In the genomic region with DNA sequence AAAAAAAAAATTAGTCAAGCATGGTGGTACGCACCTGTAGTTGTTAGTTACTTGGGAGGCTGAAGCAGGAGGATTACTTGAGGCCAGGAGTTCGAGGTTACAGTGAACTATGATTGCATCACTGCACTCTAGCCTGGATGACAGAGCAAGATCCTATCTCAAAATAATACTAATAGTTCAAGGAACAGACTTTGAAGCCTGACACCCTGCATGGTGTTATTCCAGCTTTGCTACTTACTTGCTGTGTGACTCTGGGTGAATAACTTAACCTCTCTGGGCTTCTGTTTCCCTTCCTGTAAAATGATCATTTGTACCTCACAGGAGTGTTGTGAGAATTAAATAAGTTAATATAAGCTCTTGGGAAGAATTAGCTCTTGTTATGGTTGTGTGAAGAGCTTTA, we compare ENCODE assay signal across 1 cellular context.
TF ChIP-seq lines count a peak whose summit lies in the region.

No MANE protein-coding gene starts in this region.

TF ChIP-seq in K562, 482 proteins besides CTCF, POLR2A, EP300 and RAD21 (continued from another document and continues in another):
- TF ChIP-seq ELF1 (tag; IDR thresholded peaks at IDR 0.05) = no peak
- TF ChIP-seq, protein P1, sequence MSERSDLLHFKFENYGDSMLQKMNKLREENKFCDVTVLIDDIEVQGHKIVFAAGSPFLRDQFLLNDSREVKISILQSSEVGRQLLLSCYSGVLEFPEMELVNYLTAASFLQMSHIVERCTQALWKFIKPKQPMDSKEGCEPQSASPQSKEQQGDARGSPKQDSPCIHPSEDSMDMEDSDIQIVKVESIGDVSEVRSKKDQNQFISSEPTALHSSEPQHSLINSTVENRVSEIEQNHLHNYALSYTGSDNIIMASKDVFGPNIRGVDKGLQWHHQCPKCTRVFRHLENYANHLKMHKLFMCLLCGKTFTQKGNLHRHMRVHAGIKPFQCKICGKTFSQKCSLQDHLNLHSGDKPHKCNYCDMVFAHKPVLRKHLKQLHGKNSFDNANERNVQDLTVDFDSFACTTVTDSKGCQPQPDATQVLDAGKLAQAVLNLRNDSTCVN (CRISPR knock-in tag; IDR thresholded peaks at IDR 0.05) = no peak
- no peak for TF ChIP-seq FOXJ2 (tag; IDR thresholded peaks at IDR 0.05)
- no peak for TF ChIP-seq ZNF232 (CRISPR knock-in tag; IDR thresholded peaks at IDR 0.05)
- TF ChIP-seq, protein P2, sequence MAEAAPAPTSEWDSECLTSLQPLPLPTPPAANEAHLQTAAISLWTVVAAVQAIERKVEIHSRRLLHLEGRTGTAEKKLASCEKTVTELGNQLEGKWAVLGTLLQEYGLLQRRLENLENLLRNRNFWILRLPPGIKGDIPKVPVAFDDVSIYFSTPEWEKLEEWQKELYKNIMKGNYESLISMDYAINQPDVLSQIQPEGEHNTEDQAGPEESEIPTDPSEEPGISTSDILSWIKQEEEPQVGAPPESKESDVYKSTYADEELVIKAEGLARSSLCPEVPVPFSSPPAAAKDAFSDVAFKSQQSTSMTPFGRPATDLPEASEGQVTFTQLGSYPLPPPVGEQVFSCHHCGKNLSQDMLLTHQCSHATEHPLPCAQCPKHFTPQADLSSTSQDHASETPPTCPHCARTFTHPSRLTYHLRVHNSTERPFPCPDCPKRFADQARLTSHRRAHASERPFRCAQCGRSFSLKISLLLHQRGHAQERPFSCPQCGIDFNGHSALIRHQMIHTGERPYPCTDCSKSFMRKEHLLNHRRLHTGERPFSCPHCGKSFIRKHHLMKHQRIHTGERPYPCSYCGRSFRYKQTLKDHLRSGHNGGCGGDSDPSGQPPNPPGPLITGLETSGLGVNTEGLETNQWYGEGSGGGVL (CRISPR knock-in tag; IDR thresholded peaks at IDR 0.05) = no peak
- no peak for TF ChIP-seq ZZZ3 (IDR thresholded peaks at IDR 0.05)
- no peak for TF ChIP-seq MTA2 (IDR thresholded peaks at IDR 0.05; ENCODE audit: low read depth)
- no peak for TF ChIP-seq CBX3 (IDR thresholded peaks at IDR 0.05; ENCODE audit: borderline replicate concordance in 1 of 2, low read length in 2 of 2)
- TF ChIP-seq ZNF3 (CRISPR knock-in tag; IDR thresholded peaks at IDR 0.05) = no peak
- TF ChIP-seq, protein P3, sequence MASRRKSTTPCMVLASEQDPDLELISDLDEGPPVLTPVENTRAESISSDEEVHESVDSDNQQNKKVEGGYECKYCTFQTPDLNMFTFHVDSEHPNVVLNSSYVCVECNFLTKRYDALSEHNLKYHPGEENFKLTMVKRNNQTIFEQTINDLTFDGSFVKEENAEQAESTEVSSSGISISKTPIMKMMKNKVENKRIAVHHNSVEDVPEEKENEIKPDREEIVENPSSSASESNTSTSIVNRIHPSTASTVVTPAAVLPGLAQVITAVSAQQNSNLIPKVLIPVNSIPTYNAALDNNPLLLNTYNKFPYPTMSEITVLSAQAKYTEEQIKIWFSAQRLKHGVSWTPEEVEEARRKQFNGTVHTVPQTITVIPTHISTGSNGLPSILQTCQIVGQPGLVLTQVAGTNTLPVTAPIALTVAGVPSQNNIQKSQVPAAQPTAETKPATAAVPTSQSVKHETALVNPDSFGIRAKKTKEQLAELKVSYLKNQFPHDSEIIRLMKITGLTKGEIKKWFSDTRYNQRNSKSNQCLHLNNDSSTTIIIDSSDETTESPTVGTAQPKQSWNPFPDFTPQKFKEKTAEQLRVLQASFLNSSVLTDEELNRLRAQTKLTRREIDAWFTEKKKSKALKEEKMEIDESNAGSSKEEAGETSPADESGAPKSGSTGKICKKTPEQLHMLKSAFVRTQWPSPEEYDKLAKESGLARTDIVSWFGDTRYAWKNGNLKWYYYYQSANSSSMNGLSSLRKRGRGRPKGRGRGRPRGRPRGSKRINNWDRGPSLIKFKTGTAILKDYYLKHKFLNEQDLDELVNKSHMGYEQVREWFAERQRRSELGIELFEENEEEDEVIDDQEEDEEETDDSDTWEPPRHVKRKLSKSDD (conservative IDR thresholded peaks at IDR 0.05; ENCODE audit: low read length) = no peak
- 0 out of 2 replicates have a peak, but pooled peaks have one; percentile 19 for TF ChIP-seq NFE2 (IDR thresholded peaks at IDR 0.05; ENCODE audit: low read depth)
- TF ChIP-seq, protein P4, sequence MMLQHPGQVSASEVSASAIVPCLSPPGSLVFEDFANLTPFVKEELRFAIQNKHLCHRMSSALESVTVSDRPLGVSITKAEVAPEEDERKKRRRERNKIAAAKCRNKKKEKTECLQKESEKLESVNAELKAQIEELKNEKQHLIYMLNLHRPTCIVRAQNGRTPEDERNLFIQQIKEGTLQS (IDR thresholded peaks at IDR 0.05) = peak; percentile 78
- TF ChIP-seq, protein P4 (CRISPR knock-in tag; conservative IDR thresholded peaks at IDR 0.05) = no peak
- TF ChIP-seq, protein P5, sequence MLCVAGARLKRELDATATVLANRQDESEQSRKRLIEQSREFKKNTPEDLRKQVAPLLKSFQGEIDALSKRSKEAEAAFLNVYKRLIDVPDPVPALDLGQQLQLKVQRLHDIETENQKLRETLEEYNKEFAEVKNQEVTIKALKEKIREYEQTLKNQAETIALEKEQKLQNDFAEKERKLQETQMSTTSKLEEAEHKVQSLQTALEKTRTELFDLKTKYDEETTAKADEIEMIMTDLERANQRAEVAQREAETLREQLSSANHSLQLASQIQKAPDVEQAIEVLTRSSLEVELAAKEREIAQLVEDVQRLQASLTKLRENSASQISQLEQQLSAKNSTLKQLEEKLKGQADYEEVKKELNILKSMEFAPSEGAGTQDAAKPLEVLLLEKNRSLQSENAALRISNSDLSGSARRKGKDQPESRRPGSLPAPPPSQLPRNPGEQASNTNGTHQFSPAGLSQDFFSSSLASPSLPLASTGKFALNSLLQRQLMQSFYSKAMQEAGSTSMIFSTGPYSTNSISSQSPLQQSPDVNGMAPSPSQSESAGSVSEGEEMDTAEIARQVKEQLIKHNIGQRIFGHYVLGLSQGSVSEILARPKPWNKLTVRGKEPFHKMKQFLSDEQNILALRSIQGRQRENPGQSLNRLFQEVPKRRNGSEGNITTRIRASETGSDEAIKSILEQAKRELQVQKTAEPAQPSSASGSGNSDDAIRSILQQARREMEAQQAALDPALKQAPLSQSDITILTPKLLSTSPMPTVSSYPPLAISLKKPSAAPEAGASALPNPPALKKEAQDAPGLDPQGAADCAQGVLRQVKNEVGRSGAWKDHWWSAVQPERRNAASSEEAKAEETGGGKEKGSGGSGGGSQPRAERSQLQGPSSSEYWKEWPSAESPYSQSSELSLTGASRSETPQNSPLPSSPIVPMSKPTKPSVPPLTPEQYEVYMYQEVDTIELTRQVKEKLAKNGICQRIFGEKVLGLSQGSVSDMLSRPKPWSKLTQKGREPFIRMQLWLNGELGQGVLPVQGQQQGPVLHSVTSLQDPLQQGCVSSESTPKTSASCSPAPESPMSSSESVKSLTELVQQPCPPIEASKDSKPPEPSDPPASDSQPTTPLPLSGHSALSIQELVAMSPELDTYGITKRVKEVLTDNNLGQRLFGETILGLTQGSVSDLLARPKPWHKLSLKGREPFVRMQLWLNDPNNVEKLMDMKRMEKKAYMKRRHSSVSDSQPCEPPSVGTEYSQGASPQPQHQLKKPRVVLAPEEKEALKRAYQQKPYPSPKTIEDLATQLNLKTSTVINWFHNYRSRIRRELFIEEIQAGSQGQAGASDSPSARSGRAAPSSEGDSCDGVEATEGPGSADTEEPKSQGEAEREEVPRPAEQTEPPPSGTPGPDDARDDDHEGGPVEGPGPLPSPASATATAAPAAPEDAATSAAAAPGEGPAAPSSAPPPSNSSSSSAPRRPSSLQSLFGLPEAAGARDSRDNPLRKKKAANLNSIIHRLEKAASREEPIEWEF (CRISPR knock-in tag; IDR thresholded peaks at IDR 0.05) = no peak
- no peak for TF ChIP-seq CHD1 (IDR thresholded peaks at IDR 0.05; ENCODE audit: low read length)
- TF ChIP-seq CHCHD3 (CRISPR knock-in tag; IDR thresholded peaks at IDR 0.05) = no peak
- no peak for TF ChIP-seq DDX20 (tag; IDR thresholded peaks at IDR 0.05; ENCODE audit: low read depth)
- TF ChIP-seq PML (IDR thresholded peaks at IDR 0.05; ENCODE audit: low read length) = no peak
- peak; percentile 80 to 88 for TF ChIP-seq KDM1A (IDR thresholded peaks at IDR 0.05)
- no peak for TF ChIP-seq TCF7 (IDR thresholded peaks at IDR 0.05; ENCODE audit: borderline replicate concordance)
- TF ChIP-seq, protein P6, sequence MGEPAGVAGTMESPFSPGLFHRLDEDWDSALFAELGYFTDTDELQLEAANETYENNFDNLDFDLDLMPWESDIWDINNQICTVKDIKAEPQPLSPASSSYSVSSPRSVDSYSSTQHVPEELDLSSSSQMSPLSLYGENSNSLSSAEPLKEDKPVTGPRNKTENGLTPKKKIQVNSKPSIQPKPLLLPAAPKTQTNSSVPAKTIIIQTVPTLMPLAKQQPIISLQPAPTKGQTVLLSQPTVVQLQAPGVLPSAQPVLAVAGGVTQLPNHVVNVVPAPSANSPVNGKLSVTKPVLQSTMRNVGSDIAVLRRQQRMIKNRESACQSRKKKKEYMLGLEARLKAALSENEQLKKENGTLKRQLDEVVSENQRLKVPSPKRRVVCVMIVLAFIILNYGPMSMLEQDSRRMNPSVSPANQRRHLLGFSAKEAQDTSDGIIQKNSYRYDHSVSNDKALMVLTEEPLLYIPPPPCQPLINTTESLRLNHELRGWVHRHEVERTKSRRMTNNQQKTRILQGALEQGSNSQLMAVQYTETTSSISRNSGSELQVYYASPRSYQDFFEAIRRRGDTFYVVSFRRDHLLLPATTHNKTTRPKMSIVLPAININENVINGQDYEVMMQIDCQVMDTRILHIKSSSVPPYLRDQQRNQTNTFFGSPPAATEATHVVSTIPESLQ (CRISPR knock-in tag; IDR thresholded peaks at IDR 0.05) = no peak
- TF ChIP-seq POLR2H (tag; IDR thresholded peaks at IDR 0.05; ENCODE audit: low read depth) = no peak
- no peak for TF ChIP-seq MTF1 (CRISPR knock-in tag; IDR thresholded peaks at IDR 0.05; ENCODE audit: borderline replicate concordance)
- no peak for TF ChIP-seq SP1 (CRISPR knock-in tag; IDR thresholded peaks at IDR 0.05)
- no peak for TF ChIP-seq FOS (IDR thresholded peaks at IDR 0.05; ENCODE audit: extremely low read depth, insufficient read length)
- TF ChIP-seq MECOM (CRISPR knock-in tag; IDR thresholded peaks at IDR 0.05) = no peak
- TF ChIP-seq BRD9 (IDR thresholded peaks at IDR 0.05; ENCODE audit: low read depth, partially characterized antibody) = peak; percentile 38
- TF ChIP-seq ZFP36 (IDR thresholded peaks at IDR 0.05; ENCODE audit: low read depth, low read length, partially characterized antibody) = peak; percentile 90
- no peak for TF ChIP-seq NCOR1 (IDR thresholded peaks at IDR 0.05)
- no peak for TF ChIP-seq SIN3A (IDR thresholded peaks at IDR 0.05; ENCODE audit: borderline replicate concordance in 2 of 2, control insufficient read depth in 1 of 2, low read depth in 2 of 2, low read length in 2 of 2)
- TF ChIP-seq PHB (CRISPR knock-in tag; IDR thresholded peaks at IDR 0.05) = no peak
- no peak for TF ChIP-seq TCF3 (CRISPR knock-in tag; IDR thresholded peaks at IDR 0.05)
- TF ChIP-seq TFAM (CRISPR knock-in tag; conservative IDR thresholded peaks at IDR 0.05) = no peak
- TF ChIP-seq, protein P7, sequence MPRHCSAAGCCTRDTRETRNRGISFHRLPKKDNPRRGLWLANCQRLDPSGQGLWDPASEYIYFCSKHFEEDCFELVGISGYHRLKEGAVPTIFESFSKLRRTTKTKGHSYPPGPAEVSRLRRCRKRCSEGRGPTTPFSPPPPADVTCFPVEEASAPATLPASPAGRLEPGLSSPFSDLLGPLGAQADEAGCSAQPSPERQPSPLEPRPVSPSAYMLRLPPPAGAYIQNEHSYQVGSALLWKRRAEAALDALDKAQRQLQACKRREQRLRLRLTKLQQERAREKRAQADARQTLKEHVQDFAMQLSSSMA (CRISPR knock-in tag; IDR thresholded peaks at IDR 0.05) = no peak
- no peak for TF ChIP-seq TCFL5 (CRISPR knock-in tag; conservative IDR thresholded peaks at IDR 0.05)
- no peak for TF ChIP-seq ZNF224 (CRISPR knock-in tag; IDR thresholded peaks at IDR 0.05)
- TF ChIP-seq XRCC3 (IDR thresholded peaks at IDR 0.05) = no peak
- TF ChIP-seq HDAC2 (IDR thresholded peaks at IDR 0.05) = peak; percentile 75; the same call in 1 of the 2 replicates
- no peak for TF ChIP-seq ZNF79 (CRISPR knock-in tag; IDR thresholded peaks at IDR 0.05; ENCODE audit: low read depth)
- no peak for TF ChIP-seq MIER1 (IDR thresholded peaks at IDR 0.05; ENCODE audit: low read depth)
- no peak for TF ChIP-seq ZNF551 (CRISPR knock-in tag; IDR thresholded peaks at IDR 0.05)
- no peak for TF ChIP-seq BRCA1 (IDR thresholded peaks at IDR 0.05)
- no peak for TF ChIP-seq BRCA1 (CRISPR knock-in tag; IDR thresholded peaks at IDR 0.05)
- no peak for TF ChIP-seq ETS2 (tag; IDR thresholded peaks at IDR 0.05; ENCODE audit: borderline replicate concordance, poor library complexity, severe bottlenecking)
- 0 out of 2 replicates have a peak, but pooled peaks have one; percentile 24 for TF ChIP-seq GABPB1 (CRISPR knock-in tag; IDR thresholded peaks at IDR 0.05)
- TF ChIP-seq, protein P8, sequence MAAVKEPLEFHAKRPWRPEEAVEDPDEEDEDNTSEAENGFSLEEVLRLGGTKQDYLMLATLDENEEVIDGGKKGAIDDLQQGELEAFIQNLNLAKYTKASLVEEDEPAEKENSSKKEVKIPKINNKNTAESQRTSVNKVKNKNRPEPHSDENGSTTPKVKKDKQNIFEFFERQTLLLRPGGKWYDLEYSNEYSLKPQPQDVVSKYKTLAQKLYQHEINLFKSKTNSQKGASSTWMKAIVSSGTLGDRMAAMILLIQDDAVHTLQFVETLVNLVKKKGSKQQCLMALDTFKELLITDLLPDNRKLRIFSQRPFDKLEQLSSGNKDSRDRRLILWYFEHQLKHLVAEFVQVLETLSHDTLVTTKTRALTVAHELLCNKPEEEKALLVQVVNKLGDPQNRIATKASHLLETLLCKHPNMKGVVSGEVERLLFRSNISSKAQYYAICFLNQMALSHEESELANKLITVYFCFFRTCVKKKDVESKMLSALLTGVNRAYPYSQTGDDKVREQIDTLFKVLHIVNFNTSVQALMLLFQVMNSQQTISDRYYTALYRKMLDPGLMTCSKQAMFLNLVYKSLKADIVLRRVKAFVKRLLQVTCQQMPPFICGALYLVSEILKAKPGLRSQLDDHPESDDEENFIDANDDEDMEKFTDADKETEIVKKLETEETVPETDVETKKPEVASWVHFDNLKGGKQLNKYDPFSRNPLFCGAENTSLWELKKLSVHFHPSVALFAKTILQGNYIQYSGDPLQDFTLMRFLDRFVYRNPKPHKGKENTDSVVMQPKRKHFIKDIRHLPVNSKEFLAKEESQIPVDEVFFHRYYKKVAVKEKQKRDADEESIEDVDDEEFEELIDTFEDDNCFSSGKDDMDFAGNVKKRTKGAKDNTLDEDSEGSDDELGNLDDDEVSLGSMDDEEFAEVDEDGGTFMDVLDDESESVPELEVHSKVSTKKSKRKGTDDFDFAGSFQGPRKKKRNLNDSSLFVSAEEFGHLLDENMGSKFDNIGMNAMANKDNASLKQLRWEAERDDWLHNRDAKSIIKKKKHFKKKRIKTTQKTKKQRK (IDR thresholded peaks at IDR 0.05; ENCODE audit: borderline replicate concordance, low read depth, low read length) = no peak
- TF ChIP-seq CEBPG (CRISPR knock-in tag; IDR thresholded peaks at IDR 0.05) = peak; percentile 68; the same call in 1 of the 2 replicates
- TF ChIP-seq CEBPG (tag; conservative IDR thresholded peaks at IDR 0.05 in 1 of 2, IDR thresholded peaks at IDR 0.05 in 1 of 2) = peak; percentile 58 to 70; a peak in 3 of 4 replicates
- TF ChIP-seq NFATC3 (IDR thresholded peaks at IDR 0.05) = no peak
- no peak for TF ChIP-seq TAL1 (IDR thresholded peaks at IDR 0.05)
- TF ChIP-seq MTA1 (IDR thresholded peaks at IDR 0.05; ENCODE audit: borderline replicate concordance) = 0 out of 2 replicates have a peak, but pooled peaks have one; percentile 0
- TF ChIP-seq NCOA1 (IDR thresholded peaks at IDR 0.05; ENCODE audit: low read depth) = no peak
- TF ChIP-seq GTF2A2 (tag; IDR thresholded peaks at IDR 0.05) = no peak
- TF ChIP-seq ZSCAN29 (IDR thresholded peaks at IDR 0.05) = no peak
- TF ChIP-seq ZC3H8 (IDR thresholded peaks at IDR 0.05) = no peak
